Comparison of ENCODE assay signal across 9 cellular contexts in genomic region chr2:84631047-84631446, GRCh38.
DNase-seq lines count a peak whose midpoint lies in the region; ATAC-seq and TF ChIP-seq lines count a peak whose summit lies in the region.
"Had no signal": no experiment of that assay in that cellular context is flagged by ENCODE, and none has a peak within 500 bp of the region (broad histone marks: within the 10 kb centered on the region; RNA-seq: fewer than 3 reads in every experiment).

No MANE protein-coding gene starts in this region.

- no peak overlapping the region for H3K56ac ChIP-seq in IMR-90 (ENCODE audit: extremely low read depth, insufficient read depth, low read length)

- no peak overlapping the region for H3K27ac Mint-ChIP-seq in activated CD8-positive, alpha-beta T cell treated with anti-CD3 and anti-CD28 coated beads for 36 hours

- no peaks in the 10 kb centered on the region for H3K79me1 ChIP-seq in IMR-90 (ENCODE audit: low read depth in 1 of 2, low read length in 2 of 2)

- H3K4me1 Mint-ChIP-seq in activated CD8-positive, alpha-beta T cell treated with anti-CD3 and anti-CD28 coated beads for 36 hours (ENCODE audit: low read depth), result peaks cover 25% of the 10 kb centered on the region

- H4K91ac ChIP-seq in IMR-90 (ENCODE audit: insufficient read depth, low read depth, low read length), result no peak overlapping the region

- H2AK9ac ChIP-seq in IMR-90 (replicated peaks; ENCODE audit: low read depth, low read length, poor library complexity), result no peak overlapping the region

- H2BK15ac ChIP-seq in IMR-90 (ENCODE audit: low read depth, low read length), result no peak overlapping the region

- H3K9me1 ChIP-seq in IMR-90 (ENCODE audit: insufficient read depth, low read length), result no peaks in the 10 kb centered on the region

- H3K27ac ChIP-seq in IMR-90 (ENCODE audit: insufficient read depth, low read length) (no peak overlapping the region), thyroid gland (no peak overlapping the region)

- H2BK5ac ChIP-seq in IMR-90 (ENCODE audit: low read depth, low read length, poor library complexity, severe bottlenecking), result no peak overlapping the region

- no peak for TF ChIP-seq POLR2A in IMR-90 (IDR thresholded peaks at IDR 0.05; ENCODE audit: low read depth, low read length)
- no peak for TF ChIP-seq POLR2A in thyroid gland (IDR thresholded peaks at IDR 0.05)

- no peak overlapping the region for H3K9ac ChIP-seq in IMR-90 (ENCODE audit: low read depth, low read length)

- H3K4me3 ChIP-seq in IMR-90 (ENCODE audit: insufficient read depth, low read depth, low read length) (no peak overlapping the region), thyroid gland (replicated peaks in 1 of 3) (no peak overlapping the region)
- H3K4me3 ChIP-seq: lung had no signal

- intact Hi-C loops in IMR-90 (cut with micrococcal nuclease) (loop anchor here (1.0 to 5.0 kb wide), 5 partner anchors 136 to 609 kb away; partner anchors contain the start of gene TRABD2A), thyroid gland (cut with DNase I) (no loop called here)
- intact Hi-C loops in activated CD8-positive, alpha-beta T cell treated with anti-CD3 and anti-CD28 coated beads for 36 hours (cut with micrococcal nuclease), result loop anchor here (5.0 kb wide), 1 partner anchor 134 kb away; no protein-coding TSS in a partner anchor

- no peak overlapping the region for H4K5ac ChIP-seq in IMR-90 (ENCODE audit: low read depth, low read length)

- peak overlapping the region; percentile 80 for H3K4me2 ChIP-seq in IMR-90 (ENCODE audit: low read depth, low read length)

- peak; percentile 97 for ATAC-seq in IMR-90 (ENCODE audit: low read depth)
- peak; percentile 88 for ATAC-seq in activated CD8-positive, alpha-beta T cell treated with anti-CD3 and anti-CD28 coated beads for 36 hours
- ATAC-seq in GM18873 (IDR thresholded peaks at IDR 0.05; ENCODE audit: low FRiP score, unreplicated experiment), result no peak

- DNase-seq in ACHN (peak; percentile 74), GM03348 (ENCODE audit: low spot score) (peak; percentile 53), IMR-90 (peak; percentile 53), iPS DF 4.7 (ENCODE audit: extremely low read depth, low spot score) (peak; percentile 9), thyroid gland (no peak)
- no peak for DNase-seq in activated CD8-positive, alpha-beta T cell treated with anti-CD3 and anti-CD28 coated beads for 36 hours
- DNase-seq in activated T-cell treated with anti-CD3 and anti-CD28 coated beads, Interleukin-2, amount 50 U/mL, for 1 hour, result no peak

- TF ChIP-seq CTCF in IMR-90 (conservative IDR thresholded peaks at IDR 0.05; ENCODE audit: low read depth, low read length) (peak; percentile 60), thyroid gland (IDR thresholded peaks at IDR 0.05) (peak in 4 of 6 experiments; percentile 45 to 71 (median 59))
- peak; percentile 70 for TF ChIP-seq CTCF in activated CD8-positive, alpha-beta T cell treated with anti-CD3 and anti-CD28 coated beads for 36 hours (IDR thresholded peaks at IDR 0.05)

- POLR2A ChIA-PET in IMR-90 (lab: Charles Lee; ENCODE audit: unreplicated experiment), result no interaction called here
- POLR2A ChIA-PET in activated CD8-positive, alpha-beta T cell treated with anti-CD3 and anti-CD28 coated beads for 36 hours (lab: Charles Lee), result interaction anchor here (0.7 kb wide), 1 partner anchor 31 kb away, joined by 4 read pairs; no protein-coding TSS in a partner anchor

- H4K20me1 ChIP-seq in IMR-90 (ENCODE audit: insufficient read depth, low read length), result no peaks in the 10 kb centered on the region

- H2AK5ac ChIP-seq in IMR-90 (ENCODE audit: low read depth, low read length), result no peak overlapping the region

- no peaks in the 10 kb centered on the region for H3K36me3 Mint-ChIP-seq in activated CD8-positive, alpha-beta T cell treated with anti-CD3 and anti-CD28 coated beads for 36 hours (ENCODE audit: low read depth)

- no TSS peak for BruUV-seq in IMR-90 (replicated peaks; lab: Mats Ljungman, UMichigan)

- peaks cover 7% of the 10 kb centered on the region for H3K27me3 ChIP-seq in IMR-90 (ENCODE audit: control insufficient read depth, insufficient read depth, low read length)
- H3K27me3 ChIP-seq in thyroid gland, result no peaks in the 10 kb centered on the region

- no peak overlapping the region for H3K23ac ChIP-seq in IMR-90 (ENCODE audit: low read depth, low read length)

- dilution Hi-C loops in IMR-90 (cut with HindIII; ENCODE audit: low sequenced_read_pairs, unreplicated experiment), result no loop called here

- no peaks in the 10 kb centered on the region for H3K9me3 ChIP-seq in IMR-90 (ENCODE audit: control insufficient read depth, insufficient read depth, low read length)
- H3K9me3 ChIP-seq in thyroid gland, result no peaks in the 10 kb centered on the region

- no peaks in the 10 kb centered on the region for H3K36me3 ChIP-seq in IMR-90 (ENCODE audit: control insufficient read depth, insufficient read depth, low read length)
- no peaks in the 10 kb centered on the region for H3K36me3 ChIP-seq in thyroid gland

- H3K14ac ChIP-seq in IMR-90 (replicated peaks; ENCODE audit: low read depth, low read length), result no peak overlapping the region

- H3K4ac ChIP-seq in IMR-90 (ENCODE audit: low read depth, low read length), result no peak overlapping the region

- TF ChIP-seq RAD21 in IMR-90 (IDR thresholded peaks at IDR 0.05; ENCODE audit: low read length), result peak; percentile 74

- CTCF ChIA-PET in IMR-90 (lab: Yijun Ruan, JAX), result interaction anchor here (1.4 kb wide), 1 partner anchor 101 kb away, joined by 4 read pairs; no protein-coding TSS in a partner anchor
- CTCF ChIA-PET in activated CD8-positive, alpha-beta T cell treated with anti-CD3 and anti-CD28 coated beads for 36 hours (lab: Charles Lee), result interaction anchor here (0.7 to 3.1 kb wide), 12 partner anchors 10 to 295 kb away, joined by 3 to 13 read pairs (median 4); no protein-coding TSS in a partner anchor

- no peak overlapping the region for H3K4me3 Mint-ChIP-seq in activated CD8-positive, alpha-beta T cell treated with anti-CD3 and anti-CD28 coated beads for 36 hours

- WGBS in IMR-90 (ENCODE audit: extremely low coverage in 2 of 2, insufficient read length in 1 of 2), 2 experiments, result 25% methylated on average over 2 of the region's 6 CpGs; no CpG with 5 or more reads in 1 of the 2 experiments
- 36 to 41% methylated on average over 6 of the region's 6 CpGs for WGBS in thyroid gland, 2 donors

- H3K9me3 Mint-ChIP-seq in activated CD8-positive, alpha-beta T cell treated with anti-CD3 and anti-CD28 coated beads for 36 hours, result no peaks in the 10 kb centered on the region

- no peak overlapping the region for H2AFZ ChIP-seq in IMR-90 (replicated peaks; ENCODE audit: low read length, poor library complexity)

- no peak overlapping the region for H4K8ac ChIP-seq in IMR-90 (ENCODE audit: low read depth in 2 of 2, low read length in 2 of 2)

- in situ Hi-C loops in ACHN (cut with HindIII; ENCODE audit: low pct_ligation_motif_present, low pct_unique_long_range_greater_than_20kb, low sequenced_read_pairs), result no loop called here
- in situ Hi-C loops in IMR-90 (cut with MboI; ENCODE audit: low sequenced_read_pairs), result loop anchor here (10.0 kb wide), 1 partner anchor 136 kb away; no protein-coding TSS in a partner anchor

- H2BK120ac ChIP-seq in IMR-90 (ENCODE audit: low read depth, low read length), result no peak overlapping the region

- H3K4me1 ChIP-seq in IMR-90 (ENCODE audit: control insufficient read depth, insufficient read depth, low read length), result no peaks in the 10 kb centered on the region
- no peaks in the 10 kb centered on the region for H3K4me1 ChIP-seq in thyroid gland

- H3K27me3 Mint-ChIP-seq in activated CD8-positive, alpha-beta T cell treated with anti-CD3 and anti-CD28 coated beads for 36 hours, result no peaks in the 10 kb centered on the region

- no peak overlapping the region for H2BK20ac ChIP-seq in IMR-90 (ENCODE audit: low read depth, low read length)

- H3K18ac ChIP-seq in IMR-90 (ENCODE audit: low read depth, low read length), result no peak overlapping the region

TF ChIP-seq in IMR-90, 13 proteins besides CTCF, POLR2A, EP300 and RAD21:
- TF ChIP-seq SMC3 (IDR thresholded peaks at IDR 0.05; ENCODE audit: low read depth, low read length) (peak; percentile 48), MXI1 (IDR thresholded peaks at IDR 0.05; ENCODE audit: borderline replicate concordance, low read depth, low read length) (no peak), MAFK (IDR thresholded peaks at IDR 0.05; ENCODE audit: low read depth, low read length) (no peak)

Comparison
In these comparisons a context has a peak if more than half of its experiments do, and no peak if none do; other contexts are left out.
1. DNase-seq: peak in ACHN (single experiment), GM03348 (single experiment), IMR-90 (single experiment) and iPS DF 4.7 (single experiment); none in activated CD8-positive, alpha-beta T cell treated with anti-CD3 and anti-CD28 coated beads for 36 hours (single experiment), thyroid gland (0 of 2) and activated T-cell treated with anti-CD3 and anti-CD28 coated beads, Interleukin-2, amount 50 U/mL, for 1 hour (single experiment).
2. Peak in every context shown above with its lines, with median percentiles within 50 percentile points of each other: CTCF ChIP-seq.